ENCODE assay signal across 8 cellular contexts in genomic region chr11:125923012-125923579, GRCh38. TPM values are rescaled to one million over a fixed set of nuclear protein-coding genes. Genes with fewer than 3 reads are reported as not detected.
A peak's percentile ranks its signal among the peaks of the same experiment; 100 is the strongest.
DNase-seq lines count a peak whose midpoint lies in the region; ATAC-seq and TF ChIP-seq lines count a peak whose summit lies in the region.

No MANE protein-coding gene starts in this region.

- peak; percentile 63 for ATAC-seq in HG02678 (IDR thresholded peaks at IDR 0.05; ENCODE audit: unreplicated experiment)
- no peak for ATAC-seq in activated B cell treated with CpG ODN at 0.5 μM for 24 hours (ENCODE audit: low read depth)
- ATAC-seq in GM18873 (IDR thresholded peaks at IDR 0.05; ENCODE audit: low FRiP score, unreplicated experiment), result no peak

- no peak overlapping the region for H3K27ac Mint-ChIP-seq in activated B cell treated with CpG ODN at 0.5 μM for 24 hours

- intact Hi-C loops in activated B cell treated with CpG ODN at 0.5 μM for 24 hours (cut with micrococcal nuclease), result loop anchor here (1.0 to 10.0 kb wide), 3 partner anchors 271 to 1422 kb away; no protein-coding TSS in a partner anchor

- CTCF ChIA-PET in activated B cell treated with CpG ODN at 0.5 μM for 24 hours (lab: Charles Lee), result interaction anchor here (0.6 to 2.2 kb wide), 3 partner anchors 271 to 557 kb away, joined by 3 to 9 read pairs (median 7); no protein-coding TSS in a partner anchor

- TF ChIP-seq CTCF in activated B cell treated with CpG ODN at 0.5 μM for 24 hours (IDR thresholded peaks at IDR 0.05) (peak; percentile 21), coronary artery (IDR thresholded peaks at IDR 0.05) (peak; percentile 49), liver (IDR thresholded peaks at IDR 0.05; ENCODE audit: low read depth, low read length, missing input control) (peak; percentile 85)

- no peaks in the 10 kb centered on the region for H3K4me1 Mint-ChIP-seq in activated B cell treated with CpG ODN at 0.5 μM for 24 hours

- H3K9ac ChIP-seq in liver (ENCODE audit: low read depth in 1 of 2, low read length in 2 of 2), result no peak overlapping the region

- no peaks in the 10 kb centered on the region for H3K36me3 Mint-ChIP-seq in activated B cell treated with CpG ODN at 0.5 μM for 24 hours (ENCODE audit: low read depth)

- peaks cover 3 to 15% (median 7%) of the 10 kb centered on the region in 4 donors for H3K4me1 ChIP-seq in liver (ENCODE audit: control insufficient read depth in 4 of 4, insufficient read depth in 4 of 4, low read length in 3 of 4)

- DNase-seq in EL, result peak; percentile 65
- DNase-seq in NCI-H2196 treated with DMSO at 0.1 percent for 48 hours (lab: John Stamatoyannopoulos, UW; ENCODE audit: unreplicated experiment), result peak; percentile 48
- DNase-seq in activated B cell treated with CpG ODN at 0.5 μM for 24 hours, result no peak
- no peak for DNase-seq in coronary artery (ENCODE audit: low spot score)
- DNase-seq in stimulated activated CD4-positive, alpha-beta T cell treated with anti-CD3 and anti-CD28 coated beads, TNF-alpha, amount 100 ng/mL, for 48 hours (ENCODE audit: low read depth in 3 of 3), result peak in 2 of 3 donors; percentile 32 to 48

- no peak overlapping the region for H3K4me3 ChIP-seq in coronary artery
- H3K4me3 ChIP-seq in liver (ENCODE audit: low read depth in 1 of 3, low read length in 3 of 3), result no peak overlapping the region

- H3K4me3 Mint-ChIP-seq in activated B cell treated with CpG ODN at 0.5 μM for 24 hours, result no peak overlapping the region

- H3K36me3 ChIP-seq in liver (ENCODE audit: control insufficient read depth in 4 of 4, insufficient read depth in 3 of 4, low read depth in 1 of 4, low read length in 3 of 4), result no peaks in the 10 kb centered on the region

- WGBS in liver, result 7% methylated on average over 8 of the region's 8 CpGs

- H3K27ac ChIP-seq in coronary artery (no peak overlapping the region), liver (ENCODE audit: low read depth in 1 of 2, low read length in 2 of 2) (no peak overlapping the region)

- no peaks in the 10 kb centered on the region for H3K9me3 ChIP-seq in liver (ENCODE audit: control insufficient read depth in 4 of 4, low read length in 3 of 4)

- H3K9me3 Mint-ChIP-seq in activated B cell treated with CpG ODN at 0.5 μM for 24 hours, result no peaks in the 10 kb centered on the region

- POLR2A ChIA-PET in activated B cell treated with CpG ODN at 0.5 μM for 24 hours (lab: Charles Lee), result interaction anchor here (0.7 kb wide), 1 partner anchor 21 kb away, joined by 3 read pairs; no protein-coding TSS in a partner anchor

- TF ChIP-seq RAD21 in liver (IDR thresholded peaks at IDR 0.05), result peak; percentile 92 to 96

- H3K27me3 Mint-ChIP-seq in activated B cell treated with CpG ODN at 0.5 μM for 24 hours, result peaks cover 15% of the 10 kb centered on the region

- no peaks in the 10 kb centered on the region for H3K27me3 ChIP-seq in liver (ENCODE audit: control insufficient read depth in 4 of 4, insufficient read depth in 4 of 4, low read length in 3 of 4)

TF ChIP-seq in liver, 16 proteins besides CTCF, POLR2A, EP300 and RAD21:
- TF ChIP-seq NR2F2 (IDR thresholded peaks at IDR 0.05), result no peak

RNA-seq across cellular contexts. Expression of gene DDX25, which starts 18.8 kb away (rescaled TPM):
- total RNA-seq in activated B cell treated with CpG ODN at 0.5 μM for 24 hours (0.24 TPM in 1 of 2 replicates, not detected in the other), liver (under 1 TPM; 0.33 to 0.79 TPM)
- under 1 TPM; 0.07 to 0.28 TPM for polyA plus RNA-seq in liver

RNA-seq across cellular contexts. Expression of gene PUS3, which starts 20.1 kb away (rescaled TPM):
- 10.2 and 13.2 TPM in 2 replicates for total RNA-seq in activated B cell treated with CpG ODN at 0.5 μM for 24 hours
- total RNA-seq in liver, result 10 to 100 TPM; 15.5 to 22.2 TPM
- 10 to 100 TPM; 16.3 to 17.9 TPM for polyA plus RNA-seq in liver

RNA-seq across cellular contexts. Expression of gene VSIG10L2, which starts 22.7 kb away (rescaled TPM):
- total RNA-seq in activated B cell treated with CpG ODN at 0.5 μM for 24 hours (not detected in 2 replicates), liver (not detected)
- not detected for polyA plus RNA-seq in liver

RNA-seq across cellular contexts. Expression of gene HYLS1, which starts 35.6 kb away (rescaled TPM):
- total RNA-seq in activated B cell treated with CpG ODN at 0.5 μM for 24 hours (9.0 TPM in 2 replicates), liver (1 to 10 TPM; 2.7 to 4.9 TPM)
- 1 to 10 TPM; 1.9 to 4.8 TPM for polyA plus RNA-seq in liver

Comparison
In these comparisons a context has a peak if more than half of its experiments do, and no peak if none do; other contexts are left out.
1. DNase-seq: peak in EL (single experiment), NCI-H2196 treated with DMSO at 0.1 percent for 48 hours (single experiment) and stimulated activated CD4-positive, alpha-beta T cell treated with anti-CD3 and anti-CD28 coated beads, TNF-alpha, amount 100 ng/mL, for 48 hours (2 of 3); none in activated B cell treated with CpG ODN at 0.5 μM for 24 hours (single experiment) and coronary artery (single experiment).
2. CTCF ChIP-seq: peak in every context shown above with its lines; median percentile 85 in liver; 49 in coronary artery; 21 in activated B cell treated with CpG ODN at 0.5 μM for 24 hours.